Comparison of ENCODE assay signal across 8 cellular contexts in the genomic region with DNA sequence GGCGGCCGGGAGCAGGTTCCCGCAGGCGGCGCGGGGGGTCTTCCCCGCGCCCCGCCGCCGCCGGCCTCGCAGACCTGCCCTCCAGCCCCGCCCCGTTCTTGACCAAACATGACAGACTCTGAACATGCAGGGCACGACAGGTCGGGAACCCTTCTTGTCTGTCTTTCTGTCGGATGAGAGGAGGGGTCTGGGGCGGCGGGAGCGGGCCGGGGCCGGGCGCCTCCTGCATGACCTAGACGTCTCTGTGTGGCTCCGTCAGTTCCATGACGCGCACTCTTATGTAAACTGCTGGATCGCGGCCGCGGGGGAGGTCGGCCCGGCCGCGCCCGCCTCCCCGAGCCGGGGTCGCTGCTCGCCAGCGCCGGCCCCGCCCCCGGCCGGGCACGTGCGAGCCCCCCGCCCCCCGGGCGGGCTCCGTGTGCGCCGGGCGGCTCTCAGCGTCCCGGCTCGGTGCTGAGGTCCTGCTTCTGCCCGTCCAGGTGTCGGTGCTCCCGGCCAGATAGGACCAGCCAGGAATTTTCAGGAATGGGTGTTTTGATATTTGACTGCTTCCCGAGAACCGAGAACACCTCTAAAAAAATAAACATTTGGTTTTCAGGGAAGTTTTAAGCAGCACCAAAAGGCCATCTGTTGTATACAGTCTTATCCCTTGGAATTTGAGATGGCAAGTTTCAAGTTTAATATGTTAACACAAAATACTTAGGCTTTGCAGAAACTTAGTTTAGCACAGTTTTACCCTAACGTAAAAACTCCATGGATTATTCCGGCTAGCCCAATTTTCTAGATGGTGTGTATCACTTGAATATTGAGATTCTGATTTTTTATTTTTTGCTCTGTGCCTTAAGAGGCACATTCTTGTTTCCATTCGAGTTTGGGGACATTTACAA. TPM values are rescaled to one million over a fixed set of nuclear protein-coding genes. Genes with fewer than 3 reads are reported as not detected.
DNase-seq lines count a peak whose midpoint lies in the region; ATAC-seq and TF ChIP-seq lines count a peak whose summit lies in the region.

No MANE protein-coding gene starts in this region.

- H3K27me3 ChIP-seq in HAP-1 (ENCODE audit: low read depth) (no peaks in the 10 kb centered on the region), MG63 (no peaks in the 10 kb centered on the region), gastroesophageal sphincter (no peaks in the 10 kb centered on the region)

- H3K4me3 ChIP-seq in HAP-1 (peak overlapping the region; percentile 97), MG63 (peak overlapping the region; percentile 90), gastroesophageal sphincter (peak overlapping the region; percentile 64 to 89)

- H3K4me1 Mint-ChIP-seq in activated naive CD4-positive, alpha-beta T cell treated with anti-CD3 and anti-CD28 coated beads for 36 hours (ENCODE audit: low read depth): peaks cover 30% of the 10 kb centered on the region

- peak; percentile 90 for TF ChIP-seq POLR2A in gastroesophageal sphincter (IDR thresholded peaks at IDR 0.05)

- no peaks in the 10 kb centered on the region for H3K9me3 ChIP-seq in HAP-1
- H3K9me3 ChIP-seq in MG63: no peaks in the 10 kb centered on the region
- no peaks in the 10 kb centered on the region for H3K9me3 ChIP-seq in gastroesophageal sphincter

- in situ Hi-C loops in G401 (cut with HindIII; ENCODE audit: low sequenced_read_pairs): no loop called here
- in situ Hi-C loops in HAP-1 (cut with MboI; ENCODE audit: low sequenced_read_pairs): no loop called here
- in situ Hi-C loops in SK-MEL-5 (cut with HindIII; ENCODE audit: low pct_unique_long_range_greater_than_20kb, low sequenced_read_pairs): no loop called here

- H3K9me3 Mint-ChIP-seq in activated naive CD4-positive, alpha-beta T cell treated with anti-CD3 and anti-CD28 coated beads for 36 hours: no peaks in the 10 kb centered on the region

- DNase-seq in G401 (ENCODE audit: low spot score): peak; percentile 86
- DNase-seq in HAP-1 (ENCODE audit: low spot score in 2 of 2): peak; percentile 81 to 86
- peak; percentile 92 for DNase-seq in MG63
- DNase-seq in SK-MEL-5 (ENCODE audit: low read depth, low spot score): peak; percentile 82
- peak; percentile 78 for DNase-seq in activated naive CD4-positive, alpha-beta T cell treated with anti-CD3 and anti-CD28 coated beads for 36 hours
- peak in 55 of 56 donors; percentile 44 to 90 (median 77) for DNase-seq in nucleus accumbens (lab: John Stamatoyannopoulos, UW)
- DNase-seq in superior temporal gyrus (ENCODE audit: extremely low spot score): peak; percentile 77

- H3K4me1 ChIP-seq in HAP-1: peaks cover 15% of the 10 kb centered on the region
- H3K4me1 ChIP-seq in gastroesophageal sphincter: peaks cover 0 to 20% (median 0%) of the 10 kb centered on the region in 3 donors

- H3K36me3 ChIP-seq in HAP-1 (replicated peaks) (no peaks in the 10 kb centered on the region), MG63 (no peaks in the 10 kb centered on the region), gastroesophageal sphincter (no peaks in the 10 kb centered on the region)

- H3K27ac Mint-ChIP-seq in activated naive CD4-positive, alpha-beta T cell treated with anti-CD3 and anti-CD28 coated beads for 36 hours: peak overlapping the region; percentile 97

- H3K4me3 Mint-ChIP-seq in activated naive CD4-positive, alpha-beta T cell treated with anti-CD3 and anti-CD28 coated beads for 36 hours: peak overlapping the region; percentile 93

- CTCF ChIA-PET in activated naive CD4-positive, alpha-beta T cell treated with anti-CD3 and anti-CD28 coated beads for 36 hours (lab: Charles Lee): no interaction called here

- TF ChIP-seq EP300 in gastroesophageal sphincter (IDR thresholded peaks at IDR 0.05): no peak

- H3K27me3 Mint-ChIP-seq in activated naive CD4-positive, alpha-beta T cell treated with anti-CD3 and anti-CD28 coated beads for 36 hours (ENCODE audit: low read depth): no peaks in the 10 kb centered on the region

- H3K27ac ChIP-seq in gastroesophageal sphincter: peak overlapping the region; percentile 94 to 100 (median 99)

- intact Hi-C loops in activated naive CD4-positive, alpha-beta T cell treated with anti-CD3 and anti-CD28 coated beads for 36 hours (cut with micrococcal nuclease): loop anchor here (1.0 to 5.0 kb wide), 10 partner anchors 17 to 394 kb away; a partner anchor contains a TSS

- WGBS in gastroesophageal sphincter (ENCODE audit: low coverage in 1 of 2), 2 donors: 2 to 5% methylated on average over 5 to 7 of the region's 66 CpGs

- ATAC-seq in gastroesophageal sphincter: peak; percentile 87

- TF ChIP-seq CTCF in gastroesophageal sphincter (IDR thresholded peaks at IDR 0.05): no peak

- peaks cover 1% of the 10 kb centered on the region for H3K36me3 Mint-ChIP-seq in activated naive CD4-positive, alpha-beta T cell treated with anti-CD3 and anti-CD28 coated beads for 36 hours (ENCODE audit: low read depth)

RNA-seq across cellular contexts. Expression of a gene that starts 0.7 kb away (rescaled TPM):
- total RNA-seq in G401 (2014; rRNA removed; shearing (Covaris generic)): 0.98 and 1.7 TPM in 2 replicates
- total RNA-seq in MG63 (2014; rRNA removed; shearing (Covaris generic); ENCODE audit: low replicate concordance): 0.26 and 0.39 TPM in 2 replicates
- 1.8 and 2.0 TPM in 2 replicates for total RNA-seq in SK-MEL-5 (2014; rRNA removed; shearing (Covaris generic))
- polyA plus RNA-seq in SK-MEL-5 (2015; cell fraction: cytosol; rRNA removed): 0.95 and 1.6 TPM in 2 replicates
- polyA plus RNA-seq in SK-MEL-5 (2015; cell fraction: nucleus; rRNA removed): 2.0 and 3.2 TPM in 2 replicates
- total RNA-seq in activated naive CD4-positive, alpha-beta T cell treated with anti-CD3 and anti-CD28 coated beads for 36 hours: 10 to 100 TPM; 18.5 to 18.7 TPM
- 10 to 100 TPM; 13.7 to 30.7 (median 17.3) TPM for total RNA-seq in gastroesophageal sphincter

RNA-seq across cellular contexts. Expression of a gene that starts 21.3 kb away (rescaled TPM):
- 3.7 and 3.8 TPM in 2 replicates for total RNA-seq in G401 (2014; rRNA removed; shearing (Covaris generic))
- 2.3 and 9.0 TPM in 2 replicates for total RNA-seq in MG63 (2014; rRNA removed; shearing (Covaris generic); ENCODE audit: low replicate concordance)
- 19.7 and 22.7 TPM in 2 replicates for total RNA-seq in SK-MEL-5 (2014; rRNA removed; shearing (Covaris generic))
- 12.0 and 19.2 TPM in 2 replicates for polyA plus RNA-seq in SK-MEL-5 (2015; cell fraction: cytosol; rRNA removed)
- 43.6 and 81.2 TPM in 2 replicates for polyA plus RNA-seq in SK-MEL-5 (2015; cell fraction: nucleus; rRNA removed)
- 10 to 100 TPM; 15.5 to 18.7 TPM for total RNA-seq in activated naive CD4-positive, alpha-beta T cell treated with anti-CD3 and anti-CD28 coated beads for 36 hours
- 10 to 100 TPM in 2 of 4 donors, 1 to 10 TPM in 2; 3.4 to 14.3 (median 8.5) TPM for total RNA-seq in gastroesophageal sphincter

Comparison
In these comparisons a context has a peak if more than half of its experiments do, and no peak if none do; other contexts are left out.
1. Peak in every context shown above with its lines: DNase-seq, ATAC-seq, H3K4me3 ChIP-seq and H3K27ac ChIP-seq.